3 cellular contexts compared by ENCODE assay signal in the genomic region with DNA sequence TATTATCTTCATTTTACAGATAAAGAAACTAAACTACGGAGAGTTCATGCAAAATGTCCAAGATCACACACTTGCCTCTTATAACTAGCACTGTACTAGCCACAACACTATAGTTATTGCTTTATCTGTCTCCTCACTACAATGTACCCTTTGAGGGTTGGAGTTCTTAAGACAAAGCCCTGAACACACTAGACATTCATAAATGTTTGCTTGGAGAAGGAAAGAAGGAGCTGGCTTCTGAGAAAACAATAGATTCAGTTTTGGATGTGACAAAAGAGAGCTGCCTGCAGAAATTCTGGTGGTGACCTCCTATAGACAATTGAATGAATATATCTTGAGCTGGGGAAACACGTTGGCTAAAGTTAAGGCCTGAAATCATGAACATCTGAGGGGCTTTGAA.
"Had no signal": no experiment of that assay in that cellular context is flagged by ENCODE, and none has a peak within 500 bp of the region (broad histone marks: within the 10 kb centered on the region; RNA-seq: fewer than 3 reads in every experiment).

No MANE protein-coding gene starts in this region.

- DNase-seq: GDM1, GF-D8 had no signal

- ATAC-seq: GM12878 had no signal

- H3K4me3 ChIP-seq: GM12878 had no signal
